ENCODE assay signal across 8 cellular contexts in the genomic region with DNA sequence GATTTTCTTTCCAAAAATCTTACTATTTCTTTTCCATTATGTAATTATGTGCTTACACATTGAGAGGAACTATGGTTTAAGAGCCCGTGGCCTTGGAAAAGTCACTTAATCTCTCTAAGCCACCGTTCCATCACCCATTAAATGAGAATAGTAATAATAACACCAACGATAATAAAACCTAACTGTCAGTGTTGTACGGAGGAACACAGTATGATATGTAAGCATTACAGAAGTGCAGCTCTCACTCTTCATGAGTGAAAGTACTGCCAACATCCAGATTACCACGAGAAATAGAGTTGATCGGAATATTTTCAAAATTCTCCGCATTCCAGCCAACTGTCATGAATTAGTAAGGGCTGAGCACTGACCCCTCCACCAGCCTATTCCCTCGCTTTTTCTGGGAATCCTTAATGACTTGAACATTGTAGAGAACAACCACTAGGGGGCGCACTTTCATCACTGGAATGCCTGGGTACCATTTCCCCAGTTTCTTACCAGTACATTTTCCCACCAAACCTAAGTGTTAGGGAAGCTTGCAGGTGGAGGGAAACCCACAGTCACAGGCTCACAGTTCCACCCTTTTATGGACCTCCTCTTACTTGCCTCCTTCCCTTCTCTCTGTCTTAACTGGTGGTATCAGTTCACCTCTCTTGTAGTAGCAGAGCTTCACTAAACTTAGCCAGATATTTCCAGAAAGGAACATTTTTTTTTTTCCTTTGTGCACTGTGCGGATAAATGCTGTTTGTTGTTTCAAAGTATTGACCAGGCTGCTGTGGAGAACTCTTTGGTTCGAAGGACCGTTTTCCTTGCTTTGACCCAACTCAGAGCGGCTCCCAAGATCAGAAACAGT. TPM values are rescaled to one million over a fixed set of nuclear protein-coding genes. Genes with fewer than 3 reads are reported as not detected.
DNase-seq lines count a peak whose midpoint lies in the region; ATAC-seq and TF ChIP-seq lines count a peak whose summit lies in the region.

No MANE protein-coding gene starts in this region.

- H3K4me3 ChIP-seq in epithelial cell of esophagus (ENCODE audit: low read length): no peak overlapping the region

- CTCF ChIA-PET in activated CD4-positive, alpha-beta T cell treated with anti-CD3 and anti-CD28 coated beads for 36 hours (lab: Charles Lee): interaction anchor here (0.6 to 4.9 kb wide), 20 partner anchors 12 to 243 kb away, joined by 3 to 37 read pairs (median 4); no protein-coding TSS in a partner anchor

- ATAC-seq in activated CD4-positive, alpha-beta T cell treated with anti-CD3 and anti-CD28 coated beads for 36 hours: no peak
- ATAC-seq in GM21717 (IDR thresholded peaks at IDR 0.05; ENCODE audit: unreplicated experiment) (no peak), GM18867 (IDR thresholded peaks at IDR 0.05; ENCODE audit: unreplicated experiment) (no peak)

- peak; percentile 73 for TF ChIP-seq CTCF in epithelial cell of esophagus (IDR thresholded peaks at IDR 0.05; ENCODE audit: insufficient read depth, low read depth, low read length, missing control alignments)
- TF ChIP-seq CTCF in neural crest cell (conservative IDR thresholded peaks at IDR 0.05): peak; percentile 76

- peaks cover 8% of the 10 kb centered on the region for H3K4me1 Mint-ChIP-seq in activated CD4-positive, alpha-beta T cell treated with anti-CD3 and anti-CD28 coated beads for 36 hours
- no peaks in the 10 kb centered on the region for H3K4me1 Mint-ChIP-seq in neural crest cell

- no peak overlapping the region for H3K27ac Mint-ChIP-seq in activated CD4-positive, alpha-beta T cell treated with anti-CD3 and anti-CD28 coated beads for 36 hours
- no peak overlapping the region for H3K27ac Mint-ChIP-seq in neural crest cell (ENCODE audit: unreplicated experiment)

- intact Hi-C loops in activated CD4-positive, alpha-beta T cell treated with anti-CD3 and anti-CD28 coated beads for 36 hours (cut with DNase I, micrococcal nuclease): loop anchor here (1.0 kb wide), 3 partner anchors 52 to 152 kb away; no protein-coding TSS in a partner anchor

- peak in 3 of 4 experiments; percentile 21 to 35 (median 22) for DNase-seq in stimulated activated CD4-positive, alpha-beta T cell treated with anti-CD3 and anti-CD28 coated beads, Interleukin-1b, Interleukin-23, amount 100 ng/mL, for 24 hours (ENCODE audit: low read depth in 4 of 4, low spot score in 1 of 4)
- DNase-seq in stimulated activated CD4-positive, alpha-beta T cell treated with anti-CD3 and anti-CD28 coated beads, Interleukin-4, amount 100 ng/mL, for 1 hour: no peak
- DNase-seq in NCI-H1694 treated with DMSO at 0.1 percent for 48 hours (lab: John Stamatoyannopoulos, UW) (peak; percentile 39), epithelial cell of esophagus (ENCODE audit: low read depth) (peak; percentile 70), neural crest cell (ENCODE audit: low read depth, low spot score) (peak; percentile 66)
- peak; percentile 66 for DNase-seq in activated CD4-positive, alpha-beta T cell treated with anti-CD3 and anti-CD28 coated beads for 36 hours

- POLR2A ChIA-PET in activated CD4-positive, alpha-beta T cell treated with anti-CD3 and anti-CD28 coated beads for 36 hours (lab: Charles Lee): no interaction called here

- H3K36me3 Mint-ChIP-seq in activated CD4-positive, alpha-beta T cell treated with anti-CD3 and anti-CD28 coated beads for 36 hours (ENCODE audit: low read depth): no peaks in the 10 kb centered on the region
- H3K36me3 Mint-ChIP-seq in neural crest cell (ENCODE audit: low read depth): no peaks in the 10 kb centered on the region

- no peak overlapping the region for H3K4me3 Mint-ChIP-seq in activated CD4-positive, alpha-beta T cell treated with anti-CD3 and anti-CD28 coated beads for 36 hours
- H3K4me3 Mint-ChIP-seq in neural crest cell: no peak overlapping the region

- H3K9me3 Mint-ChIP-seq in activated CD4-positive, alpha-beta T cell treated with anti-CD3 and anti-CD28 coated beads for 36 hours (ENCODE audit: low read depth): no peaks in the 10 kb centered on the region
- no peaks in the 10 kb centered on the region for H3K9me3 Mint-ChIP-seq in neural crest cell

- peaks cover 20% of the 10 kb centered on the region for H3K27me3 Mint-ChIP-seq in activated CD4-positive, alpha-beta T cell treated with anti-CD3 and anti-CD28 coated beads for 36 hours
- H3K27me3 Mint-ChIP-seq in neural crest cell (ENCODE audit: low read depth): peaks cover 78% of the 10 kb centered on the region

RNA-seq across cellular contexts. Expression of a gene that starts 27.8 kb away (rescaled TPM):
- total RNA-seq in activated CD4-positive, alpha-beta T cell treated with anti-CD3 and anti-CD28 coated beads for 36 hours: not detected
- not detected in 2 replicates for total RNA-seq in neural crest cell

RNA-seq across cellular contexts. Expression of a gene that starts 59.7 kb away (rescaled TPM):
- 10 to 100 TPM; 55.0 to 65.9 TPM for total RNA-seq in activated CD4-positive, alpha-beta T cell treated with anti-CD3 and anti-CD28 coated beads for 36 hours
- 28.4 and 40.2 TPM in 2 replicates for total RNA-seq in neural crest cell
